In the genomic region with DNA sequence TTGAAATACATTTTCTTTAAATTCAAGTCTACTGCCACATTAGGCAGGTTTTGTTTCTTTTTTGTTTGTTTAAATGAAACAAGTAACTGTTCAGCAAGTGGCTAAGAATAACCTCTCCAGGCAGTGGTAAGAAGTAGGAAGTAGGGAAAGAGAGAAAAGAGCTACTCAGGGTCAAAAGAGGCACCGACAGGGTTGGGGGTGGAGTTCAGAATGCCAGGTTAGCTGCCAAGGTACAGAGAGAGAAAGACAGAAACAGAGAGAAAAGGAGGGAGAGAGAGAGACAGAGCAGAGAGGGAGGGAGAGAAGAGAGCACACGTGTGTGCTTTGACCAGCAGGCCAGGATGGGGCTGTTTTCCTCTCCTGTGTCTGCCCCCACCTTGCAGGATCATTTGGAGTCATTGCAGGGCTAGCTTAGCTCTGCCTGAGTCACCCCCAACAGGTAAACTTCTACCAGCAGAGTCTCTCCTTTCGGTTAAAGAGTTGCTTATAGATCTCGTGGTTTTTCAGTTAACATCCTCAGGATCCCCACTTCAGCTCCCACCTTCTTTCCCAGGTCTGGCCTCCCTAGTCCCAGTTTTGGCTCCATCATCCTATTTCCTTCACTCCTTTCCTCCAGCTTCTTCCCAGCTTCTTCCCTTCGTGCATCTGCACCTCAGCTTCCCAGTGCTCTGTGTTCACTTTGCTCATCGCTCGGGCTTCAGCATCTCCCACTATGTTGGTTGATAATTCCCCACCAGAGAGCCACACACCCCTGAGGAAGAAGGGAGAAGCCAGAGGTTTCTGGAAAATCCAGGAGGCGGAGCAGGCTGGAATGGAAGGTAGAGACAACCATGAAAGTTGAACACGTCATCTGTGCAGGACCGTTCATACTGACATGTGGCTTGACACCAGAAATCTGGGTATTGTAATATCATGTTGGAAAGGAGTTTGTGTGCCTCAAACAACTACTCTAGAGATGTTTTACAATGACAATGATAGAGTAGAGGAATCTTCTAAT, we compare ENCODE assay signal across 18 cellular contexts. TPM values are rescaled to one million over a fixed set of nuclear protein-coding genes. Genes with fewer than 3 reads are reported as not detected.
DNase-seq lines count a peak whose midpoint lies in the region; TF ChIP-seq lines count a peak whose summit lies in the region.
"Had no signal": no experiment of that assay in that cellular context is flagged by ENCODE, and none has a peak within 500 bp of the region (broad histone marks: within the 10 kb centered on the region; RNA-seq: fewer than 3 reads in every experiment).

No MANE protein-coding gene starts in this region.

- H3K4me3 Mint-ChIP-seq in MCF 10A (ENCODE audit: unreplicated experiment) (no peak overlapping the region), neural progenitor cell (no peak overlapping the region)
- H3K4me3 Mint-ChIP-seq in activated T-helper 2 cell treated with anti-CD3 and anti-CD28 coated beads, Interferon-gamma antibody, Interleukin-2, Interleukin-4, amounts not matched to agents 10 μg/mL and 5 μg/mL and 100 μg/mL, durations not matched to agents 14 hours and 24 hours and 36 hours (ENCODE audit: low read depth): no peak overlapping the region

- intact Hi-C loops in MCF 10A (cut with micrococcal nuclease): no loop called here
- intact Hi-C loops in activated T-helper 2 cell treated with anti-CD3 and anti-CD28 coated beads, Interferon-gamma antibody, Interleukin-2, Interleukin-4, amounts not matched to agents 10 μg/mL and 5 μg/mL and 100 μg/mL, durations not matched to agents 14 hours and 24 hours and 36 hours (cut with micrococcal nuclease): no loop called here

- H3K27ac Mint-ChIP-seq in MCF 10A (ENCODE audit: low read depth, unreplicated experiment): peak overlapping the region; percentile 4
- no peak overlapping the region for H3K27ac Mint-ChIP-seq in neural progenitor cell
- no peak overlapping the region for H3K27ac Mint-ChIP-seq in activated T-helper 2 cell treated with anti-CD3 and anti-CD28 coated beads, Interferon-gamma antibody, Interleukin-2, Interleukin-4, amounts not matched to agents 10 μg/mL and 5 μg/mL and 100 μg/mL, durations not matched to agents 14 hours and 24 hours and 36 hours

- H3K27me3 Mint-ChIP-seq in MCF 10A (ENCODE audit: insufficient read depth, unreplicated experiment) (no peaks in the 10 kb centered on the region), neural progenitor cell (ENCODE audit: insufficient read depth, low read depth) (no peaks in the 10 kb centered on the region)
- H3K27me3 Mint-ChIP-seq in activated T-helper 2 cell treated with anti-CD3 and anti-CD28 coated beads, Interferon-gamma antibody, Interleukin-2, Interleukin-4, amounts not matched to agents 10 μg/mL and 5 μg/mL and 100 μg/mL, durations not matched to agents 14 hours and 24 hours and 36 hours (ENCODE audit: low read depth): peaks cover 6% of the 10 kb centered on the region

- H4K20me1 ChIP-seq in Loucy (ENCODE audit: insufficient read depth, low read length, poor library complexity, severe bottlenecking) (no peaks in the 10 kb centered on the region), neural progenitor cell (ENCODE audit: low read depth) (no peaks in the 10 kb centered on the region)

- no peaks in the 10 kb centered on the region for H3K36me3 ChIP-seq in Loucy (ENCODE audit: insufficient read depth, low read length)
- H3K36me3 ChIP-seq in neural progenitor cell: no peaks in the 10 kb centered on the region
- H3K36me3 ChIP-seq: heart left ventricle, transverse colon, WERI-Rb-1 had no signal

- no TSS peak for BruUV-seq in MCF 10A (replicated peaks; lab: Mats Ljungman, UMichigan)

- TF ChIP-seq CTCF in Loucy (conservative IDR thresholded peaks at IDR 0.05; ENCODE audit: low read length) (no peak), MCF 10A (IDR thresholded peaks at IDR 0.05; ENCODE audit: unreplicated experiment) (no peak), neural progenitor cell (IDR thresholded peaks at IDR 0.05) (no peak)

- peaks cover 2% of the 10 kb centered on the region; the same call in 1 of the 2 replicates for H3F3A ChIP-seq in Loucy (ENCODE audit: low read depth)
- H3F3A ChIP-seq in neural progenitor cell (ENCODE audit: low read depth): peaks cover 43% of the 10 kb centered on the region

- H3K4me2 ChIP-seq in Loucy (ENCODE audit: low read depth, low read length, poor library complexity, severe bottlenecking) (no peak overlapping the region), neural progenitor cell (peak overlapping the region; percentile 34)

- H3K36me3 Mint-ChIP-seq in MCF 10A (ENCODE audit: insufficient read depth, unreplicated experiment): peaks cover 4% of the 10 kb centered on the region
- no peaks in the 10 kb centered on the region for H3K36me3 Mint-ChIP-seq in neural progenitor cell
- H3K36me3 Mint-ChIP-seq in activated T-helper 2 cell treated with anti-CD3 and anti-CD28 coated beads, Interferon-gamma antibody, Interleukin-2, Interleukin-4, amounts not matched to agents 10 μg/mL and 5 μg/mL and 100 μg/mL, durations not matched to agents 14 hours and 24 hours and 36 hours (ENCODE audit: low read depth): peaks cover 3% of the 10 kb centered on the region

- H2AFZ ChIP-seq in Loucy (ENCODE audit: low read length): 0 out of 2 replicates have a peak overlapping the region, but pooled peaks have one; percentile 46
- H2AFZ ChIP-seq in neural progenitor cell (replicated peaks): no peak overlapping the region

- CTCF ChIA-PET in MCF 10A (lab: Yijun Ruan, JAX): interaction anchor here (1.1 to 1.6 kb wide), 5 partner anchors 9 to 585 kb away, joined by 4 to 9 read pairs (median 6); no protein-coding TSS in a partner anchor

- no peaks in the 10 kb centered on the region for H3K9me2 ChIP-seq in Loucy (replicated peaks; ENCODE audit: low read depth, low read length)

- no peaks in the 10 kb centered on the region for H3K79me2 ChIP-seq in Loucy (ENCODE audit: insufficient read depth, low read length)
- H3K79me2 ChIP-seq in neural progenitor cell (ENCODE audit: low read depth): no peaks in the 10 kb centered on the region

- no peak overlapping the region for H3K27ac ChIP-seq in neural progenitor cell
- H3K27ac ChIP-seq: 22Rv1, epithelial cell of prostate, transverse colon, WERI-Rb-1 had no signal

- H3K9me3 Mint-ChIP-seq in MCF 10A (ENCODE audit: unreplicated experiment) (peaks cover 1% of the 10 kb centered on the region), neural progenitor cell (peaks cover 6% of the 10 kb centered on the region)
- peaks cover 5% of the 10 kb centered on the region for H3K9me3 Mint-ChIP-seq in activated T-helper 2 cell treated with anti-CD3 and anti-CD28 coated beads, Interferon-gamma antibody, Interleukin-2, Interleukin-4, amounts not matched to agents 10 μg/mL and 5 μg/mL and 100 μg/mL, durations not matched to agents 14 hours and 24 hours and 36 hours

- POLR2A ChIA-PET in MCF 10A (lab: Yijun Ruan, JAX): interaction anchor here (1.7 to 4.7 kb wide), 3 partner anchors 10 to 21 kb away, joined by 4 to 52 read pairs (median 44); no protein-coding TSS in a partner anchor

- peaks cover 7% of the 10 kb centered on the region for H3K4me1 ChIP-seq in Loucy (ENCODE audit: insufficient read depth, low read length, poor library complexity, severe bottlenecking)
- H3K4me1 ChIP-seq in neural progenitor cell: peaks cover 46% of the 10 kb centered on the region
- H3K4me1 ChIP-seq: transverse colon had no signal

- H3K4me1 Mint-ChIP-seq in MCF 10A (ENCODE audit: insufficient read depth, unreplicated experiment) (peaks cover 31% of the 10 kb centered on the region), neural progenitor cell (peaks cover 43% of the 10 kb centered on the region)
- H3K4me1 Mint-ChIP-seq in activated T-helper 2 cell treated with anti-CD3 and anti-CD28 coated beads, Interferon-gamma antibody, Interleukin-2, Interleukin-4, amounts not matched to agents 10 μg/mL and 5 μg/mL and 100 μg/mL, durations not matched to agents 14 hours and 24 hours and 36 hours (ENCODE audit: low read depth): peaks cover 34% of the 10 kb centered on the region

- DNase-seq in DMS 273 (lab: John Stamatoyannopoulos, UW; ENCODE audit: unreplicated experiment) (peak; percentile 16), DMS 273 treated with DMSO at 0.1 percent for 48 hours (lab: John Stamatoyannopoulos, UW) (no peak), MCF 10A (ENCODE audit: unreplicated experiment) (no peak), neural progenitor cell (ENCODE audit: low spot score) (no peak), KG1 (lab: John Stamatoyannopoulos, UW) (no peak), globus pallidus (ENCODE audit: low spot score) (no peak)
- no peak for DNase-seq in activated T-helper 2 cell treated with anti-CD3 and anti-CD28 coated beads, Interferon-gamma antibody, Interleukin-2, Interleukin-4, amounts not matched to agents 10 μg/mL and 5 μg/mL and 100 μg/mL, durations not matched to agents 14 hours and 24 hours and 36 hours (ENCODE audit: low spot score)
- DNase-seq: activated T-cell treated with anti-CD3 and anti-CD28 coated beads, Interleukin-2, amount 50 U/mL, for 1 hour; DND-41; heart left ventricle; NCI-H1092 treated with DMSO at 0.1 percent for 48 hours; NCI-H446; Right ventricle myocardium superior; transverse colon; WERI-Rb-1 had no signal

- H3K9me3 ChIP-seq in Loucy (ENCODE audit: insufficient read depth, low read depth, low read length): no peaks in the 10 kb centered on the region
- peaks cover 2% of the 10 kb centered on the region for H3K9me3 ChIP-seq in neural progenitor cell (ENCODE audit: low read depth)

- no peaks in the 10 kb centered on the region for H3K27me3 ChIP-seq in Loucy (ENCODE audit: insufficient read depth, low read length, poor library complexity, severe bottlenecking)
- H3K27me3 ChIP-seq in neural progenitor cell: no peaks in the 10 kb centered on the region
- H3K27me3 ChIP-seq: transverse colon had no signal

- H3K9ac ChIP-seq in Loucy (ENCODE audit: low read depth, low read length, poor library complexity, severe bottlenecking) (no peak overlapping the region), neural progenitor cell (no peak overlapping the region)

- no peak overlapping the region for H3K4me3 ChIP-seq in Loucy (ENCODE audit: low read length, poor library complexity, severe bottlenecking)
- no peak overlapping the region for H3K4me3 ChIP-seq in neural progenitor cell
- H3K4me3 ChIP-seq: heart left ventricle, transverse colon had no signal

RNA-seq across cellular contexts. Expression of a gene that starts 21.8 kb away (rescaled TPM):
- total RNA-seq in MCF 10A (2022) (87.4 and 88.6 TPM in 2 replicates), neural progenitor cell (ENCODE audit: low replicate concordance) (44.1 and 48.3 TPM in 2 replicates)
- total RNA-seq in activated T-helper 2 cell treated with anti-CD3 and anti-CD28 coated beads, Interferon-gamma antibody, Interleukin-2, Interleukin-4, amounts not matched to agents 10 μg/mL and 5 μg/mL and 100 μg/mL, durations not matched to agents 14 hours and 24 hours and 36 hours: 25.7 and 30.7 TPM in 2 replicates
